ENCODE assay signal across 10 cellular contexts in genomic region chr11:27720277-27720830, GRCh38. TPM values are rescaled to one million over a fixed set of nuclear protein-coding genes. Genes with fewer than 3 reads are reported as not detected.
DNase-seq lines count a peak whose midpoint lies in the region; ATAC-seq and TF ChIP-seq lines count a peak whose summit lies in the region.
"Had no signal": no experiment of that assay in that cellular context is flagged by ENCODE, and none has a peak within 500 bp of the region (broad histone marks: within the 10 kb centered on the region; RNA-seq: fewer than 3 reads in every experiment).

No MANE protein-coding gene starts in this region.

- no peak overlapping the region for H3K9ac ChIP-seq in neural cell (ENCODE audit: low read length)
- H3K9ac ChIP-seq: BLaER1 had no signal

- H4K20me1 ChIP-seq in neural cell (ENCODE audit: insufficient read depth) = no peaks in the 10 kb centered on the region
- H4K20me1 ChIP-seq: BLaER1 had no signal

- DNase-seq in NCI-H2081 (lab: John Stamatoyannopoulos, UW) (peak; percentile 31 to 44), NCI-H2081 treated with DMSO at 0.1 percent for 48 hours (lab: John Stamatoyannopoulos, UW) (no peak), NCI-H1930 (lab: John Stamatoyannopoulos, UW) (peak; percentile 50 to 56), dermis microvascular lymphatic vessel endothelial cell (ENCODE audit: low read depth in 2 of 2) (peak; percentile 16 to 53), GM19240 (ENCODE audit: insufficient read length, low spot score) (no peak), inferior parietal cortex (ENCODE audit: extremely low spot score) (no peak)
- DNase-seq: activated T-cell treated with anti-CD3 and anti-CD28 coated beads for 4 hours had no signal

- ATAC-seq in HG03196 (IDR thresholded peaks at IDR 0.05; ENCODE audit: unreplicated experiment) = no peak

- H3K4me2 ChIP-seq in neural cell (ENCODE audit: low read length) = no peak overlapping the region
- H3K4me2 ChIP-seq: BLaER1 had no signal

- H3K27ac ChIP-seq in neural cell (ENCODE audit: low read length) = no peak overlapping the region
- H3K27ac ChIP-seq: BLaER1 had no signal

- peak; percentile 34 for TF ChIP-seq CTCF in neural cell (IDR thresholded peaks at IDR 0.05; ENCODE audit: poor library complexity, severe bottlenecking)

- H3K9me2 ChIP-seq in neural cell (ENCODE audit: insufficient read depth, low read length) = no peaks in the 10 kb centered on the region

- no peaks in the 10 kb centered on the region for H3K9me3 ChIP-seq in neural cell (ENCODE audit: low read length)

- no peak overlapping the region for H2AFZ ChIP-seq in neural cell (ENCODE audit: low read depth, low read length)

- no peak for TF ChIP-seq RAD21 in neural cell (conservative IDR thresholded peaks at IDR 0.05)

- H3K27me3 ChIP-seq in neural cell (ENCODE audit: insufficient read depth, low read depth, low read length) = peaks cover 86% of the 10 kb centered on the region
- H3K27me3 ChIP-seq: BLaER1 had no signal

- H3F3A ChIP-seq in neural cell (ENCODE audit: insufficient read depth, low read length, poor library complexity, severe bottlenecking) = peaks cover 13% of the 10 kb centered on the region

- no peaks in the 10 kb centered on the region for H3K79me2 ChIP-seq in neural cell (replicated peaks; ENCODE audit: insufficient read depth, low read length)

- TF ChIP-seq EP300 in neural cell (conservative IDR thresholded peaks at IDR 0.05; ENCODE audit: poor library complexity, severe bottlenecking) = no peak

- H3K4me3 ChIP-seq in neural cell (ENCODE audit: low read length) = peak overlapping the region; percentile 25
- H3K4me3 ChIP-seq: BLaER1 had no signal

- H3K36me3 ChIP-seq in neural cell (ENCODE audit: insufficient read depth, low read length) = no peaks in the 10 kb centered on the region
- H3K36me3 ChIP-seq: BLaER1 had no signal

TF ChIP-seq in neural cell, 6 proteins besides CTCF, POLR2A, EP300 and RAD21:
- TF ChIP-seq TAF1 (IDR thresholded peaks at IDR 0.05; ENCODE audit: low read depth) (no peak), REST (IDR thresholded peaks at IDR 0.05; ENCODE audit: borderline replicate concordance) (peak; percentile 68)

RNA-seq across cellular contexts. Expression of gene BDNF, which starts 20.1 kb away (rescaled TPM):
- total RNA-seq in dermis microvascular lymphatic vessel endothelial cell = under 0.01 and 0.13 TPM in 2 replicates
- polyA plus RNA-seq in neural cell = not detected in 2 replicates
- not detected in 2 replicates for polyA minus RNA-seq in neural cell

Comparison
In these comparisons a context has a peak if more than half of its experiments do, and no peak if none do; other contexts are left out.
1. DNase-seq: peak in NCI-H2081 (2 of 2), NCI-H1930 (2 of 2) and dermis microvascular lymphatic vessel endothelial cell (2 of 2); none in NCI-H2081 treated with DMSO at 0.1 percent for 48 hours (single experiment), GM19240 (single experiment) and inferior parietal cortex (single experiment).